Comparison of ENCODE assay signal across 19 cellular contexts in the genomic region with DNA sequence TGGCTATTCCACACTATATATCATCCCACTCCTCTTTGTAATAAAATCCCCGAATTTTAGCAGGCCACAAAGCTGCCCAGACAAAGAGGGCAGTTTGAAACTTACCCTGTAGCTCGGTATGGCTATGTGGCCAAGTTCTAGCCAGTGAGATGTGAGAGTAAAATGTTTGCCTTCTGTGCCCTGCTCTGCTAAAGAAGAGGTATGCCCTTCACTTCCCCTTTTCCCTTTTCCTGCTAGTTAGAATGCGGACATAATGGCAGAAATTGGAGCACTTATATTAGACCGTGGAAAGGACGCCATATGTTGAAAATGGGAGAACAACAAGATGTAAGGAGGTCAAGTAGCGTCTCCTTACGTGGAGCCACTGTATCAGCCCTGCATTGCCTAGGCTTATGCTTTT. TPM values are rescaled to one million over a fixed set of nuclear protein-coding genes. Genes with fewer than 3 reads are reported as not detected.
DNase-seq lines count a peak whose midpoint lies in the region; ATAC-seq, FAIRE-seq and TF ChIP-seq lines count a peak whose summit lies in the region.
"Had no signal": no experiment of that assay in that cellular context is flagged by ENCODE, and none has a peak within 500 bp of the region (broad histone marks: within the 10 kb centered on the region; RNA-seq: fewer than 3 reads in every experiment).

No MANE protein-coding gene starts in this region.

- no peak overlapping the region for H4K91ac ChIP-seq in IMR-90 (ENCODE audit: insufficient read depth, low read depth, low read length)

- no peak for TF ChIP-seq POLR2A in IMR-90 (IDR thresholded peaks at IDR 0.05; ENCODE audit: low read depth, low read length)
- TF ChIP-seq POLR2A in K562 (conservative IDR thresholded peaks at IDR 0.05) = no peak

- no peak for FAIRE-seq in K562 (lab: Jason Lieb, UNC)
- FAIRE-seq: GM12892, GM19239, H54 had no signal

- H3K27ac ChIP-seq in IMR-90 (ENCODE audit: insufficient read depth, low read length) (no peak overlapping the region), K562 (ENCODE audit: extremely low read depth, low read depth, low read length) (no peak overlapping the region), smooth muscle cell (ENCODE audit: low read depth) (no peak overlapping the region)

- no peaks in the 10 kb centered on the region for H3K79me2 ChIP-seq in K562 (ENCODE audit: control insufficient read depth, insufficient read depth, low read length)
- no peaks in the 10 kb centered on the region for H3K79me2 ChIP-seq in smooth muscle cell (ENCODE audit: low read depth)

- no peak overlapping the region for H3K56ac ChIP-seq in IMR-90 (ENCODE audit: extremely low read depth, insufficient read depth, low read length)

- H4K8ac ChIP-seq in IMR-90 (ENCODE audit: low read depth in 2 of 2, low read length in 2 of 2) = no peak overlapping the region

- TF ChIP-seq EP300 in K562 (IDR thresholded peaks at IDR 0.05; ENCODE audit: low read length) = no peak

- H3K9me3 ChIP-seq in IMR-90 (ENCODE audit: control insufficient read depth, insufficient read depth, low read length) (no peaks in the 10 kb centered on the region), K562 (replicated peaks; ENCODE audit: control insufficient read depth, insufficient read depth, low read depth, low read length) (no peaks in the 10 kb centered on the region), smooth muscle cell (replicated peaks; ENCODE audit: low read depth) (no peaks in the 10 kb centered on the region)
- H3K9me3 ChIP-seq: HAP-1 had no signal

- no peaks in the 10 kb centered on the region for H3K79me1 ChIP-seq in IMR-90 (ENCODE audit: low read depth in 1 of 2, low read length in 2 of 2)

- H2BK5ac ChIP-seq in IMR-90 (ENCODE audit: low read depth, low read length, poor library complexity, severe bottlenecking) = no peak overlapping the region

- intact Hi-C loops in IMR-90 (cut with micrococcal nuclease) = no loop called here
- intact Hi-C loops in K562 (cut with micrococcal nuclease) = loop anchor here (1.0 to 10.0 kb wide), 2 partner anchors 211 to 444 kb away; no protein-coding TSS in a partner anchor

- no peak overlapping the region for H4K5ac ChIP-seq in IMR-90 (ENCODE audit: low read depth, low read length)

- H2BK120ac ChIP-seq in IMR-90 (ENCODE audit: low read depth, low read length) = no peak overlapping the region

- dilution Hi-C loops in IMR-90 (cut with HindIII; ENCODE audit: low sequenced_read_pairs, unreplicated experiment) = no loop called here

- H3K23ac ChIP-seq in IMR-90 (ENCODE audit: low read depth, low read length) = no peak overlapping the region

- H4K20me1 ChIP-seq in IMR-90 (ENCODE audit: insufficient read depth, low read length) = no peaks in the 10 kb centered on the region
- no peaks in the 10 kb centered on the region for H4K20me1 ChIP-seq in K562 (replicated peaks; ENCODE audit: control insufficient read depth, insufficient read depth, low read length)
- no peaks in the 10 kb centered on the region for H4K20me1 ChIP-seq in smooth muscle cell (ENCODE audit: low read depth)

- H3K4me3 ChIP-seq in IMR-90 (ENCODE audit: insufficient read depth, low read depth, low read length) (no peak overlapping the region), K562 (no peak overlapping the region), smooth muscle cell (no peak overlapping the region)
- H3K4me3 ChIP-seq: HAP-1 had no signal

- POLR2A ChIA-PET in IMR-90 (lab: Charles Lee; ENCODE audit: unreplicated experiment) (no interaction called here), K562 (lab: Yijun Ruan, JAX) (interaction anchor here (1.6 to 2.2 kb wide), 2 partner anchors 12 to 19 kb away, joined by 3 to 8 read pairs; a partner anchor contains a TSS)

- H2AFZ ChIP-seq in IMR-90 (replicated peaks; ENCODE audit: low read length, poor library complexity) (peak overlapping the region; percentile 24), K562 (ENCODE audit: low read depth, low read length) (peak overlapping the region; percentile 41), smooth muscle cell (ENCODE audit: low read depth) (no peak overlapping the region)

- BruUV-seq in IMR-90 (replicated peaks; lab: Mats Ljungman, UMichigan) = no TSS peak
- no TSS peak for BruUV-seq in K562 (replicated peaks; lab: Mats Ljungman, UMichigan)

- 100% methylated on average over 1 of the region's 7 CpGs; no CpG with 5 or more reads in 1 of the 2 experiments for WGBS in IMR-90 (ENCODE audit: extremely low coverage in 2 of 2, insufficient read length in 1 of 2), 2 experiments
- 62% methylated on average over 7 of the region's 7 CpGs for WGBS in K562 (ENCODE audit: insufficient coverage, low coverage, missing lambda C conversion rate)
- 91% methylated on average over 7 of the region's 7 CpGs for WGBS in smooth muscle cell (ENCODE audit: low lambda C conversion rate)

- TF ChIP-seq RAD21 in IMR-90 (IDR thresholded peaks at IDR 0.05; ENCODE audit: low read length) = no peak
- TF ChIP-seq RAD21 in K562 (CRISPR knock-in tag; conservative IDR thresholded peaks at IDR 0.05 in 1 of 2, IDR thresholded peaks at IDR 0.05 in 1 of 2) = no peak

- no peak overlapping the region for H2AK5ac ChIP-seq in IMR-90 (ENCODE audit: low read depth, low read length)

- H3K4me2 ChIP-seq in IMR-90 (ENCODE audit: low read depth, low read length) = no peak overlapping the region
- no peak overlapping the region for H3K4me2 ChIP-seq in K562 (ENCODE audit: insufficient read depth, low read length)
- H3K4me2 ChIP-seq in smooth muscle cell = no peak overlapping the region

- H3K18ac ChIP-seq in IMR-90 (ENCODE audit: low read depth, low read length) = no peak overlapping the region

- CTCF ChIA-PET in IMR-90 (lab: Yijun Ruan, JAX) = interaction anchor here (0.6 kb wide), 1 partner anchor 13 kb away, joined by 4 read pairs; no protein-coding TSS in a partner anchor
- CTCF ChIA-PET in K562 (lab: Yijun Ruan, JAX; ENCODE audit: low intra/inter-chr PET ratio) = no interaction called here

- ATAC-seq in IMR-90 (ENCODE audit: low read depth) (no peak), K562 (no peak), GM21576 (IDR thresholded peaks at IDR 0.05; ENCODE audit: unreplicated experiment) (no peak)

- H3K9me1 ChIP-seq in IMR-90 (ENCODE audit: insufficient read depth, low read length) = no peaks in the 10 kb centered on the region
- no peaks in the 10 kb centered on the region for H3K9me1 ChIP-seq in K562 (ENCODE audit: control insufficient read depth, insufficient read depth, low read length)

- H2BK15ac ChIP-seq in IMR-90 (ENCODE audit: low read depth, low read length) = no peak overlapping the region

- H3K14ac ChIP-seq in IMR-90 (replicated peaks; ENCODE audit: low read depth, low read length) = no peak overlapping the region

- no peak overlapping the region for H3K4ac ChIP-seq in IMR-90 (ENCODE audit: low read depth, low read length)

- no peak overlapping the region for H2AK9ac ChIP-seq in IMR-90 (replicated peaks; ENCODE audit: low read depth, low read length, poor library complexity)

- in situ Hi-C loops in IMR-90 (cut with MboI; ENCODE audit: low sequenced_read_pairs) (loop anchor here (10.0 kb wide), 2 partner anchors 214 to 434 kb away; no protein-coding TSS in a partner anchor), K562 (cut with MboI) (loop anchor here (10.0 kb wide), 2 partner anchors 204 to 454 kb away; a partner anchor contains a TSS)

- no peak overlapping the region for H2BK20ac ChIP-seq in IMR-90 (ENCODE audit: low read depth, low read length)

- H3K4me1 ChIP-seq in IMR-90 (ENCODE audit: control insufficient read depth, insufficient read depth, low read length) = no peaks in the 10 kb centered on the region
- H3K4me1 ChIP-seq in K562 (replicated peaks in 1 of 2; ENCODE audit: control insufficient read depth in 2 of 2, insufficient read depth in 2 of 2, low read length in 2 of 2) = no peaks in the 10 kb centered on the region
- no peaks in the 10 kb centered on the region for H3K4me1 ChIP-seq in smooth muscle cell (ENCODE audit: low read depth)
- H3K4me1 ChIP-seq: HAP-1 had no signal

- DNase-seq in NOMO-1 treated with DMSO at 0.1 percent for 48 hours (lab: John Stamatoyannopoulos, UW; ENCODE audit: unreplicated experiment) (peak; percentile 2), NOMO-1 treated with dmso at 0.1 percent for 144 hours (lab: John Stamatoyannopoulos, UW; ENCODE audit: unreplicated experiment) (no peak), IMR-90 (no peak), K562 (ENCODE audit: extremely low read depth in 1 of 4, low spot score in 3 of 4) (no peak), smooth muscle cell (lab: John Stamatoyannopoulos, UW; ENCODE audit: unreplicated experiment) (no peak)
- DNase-seq: C1 segment of cervical spinal cord; Calu3; CD4-positive, alpha-beta memory T cell; COR-L47; DMS53; DMS79 treated with DMSO at 0.1 percent for 48 hours; GF-D8; GOT3; HFFc6 had no signal

- H3K36me3 ChIP-seq in IMR-90 (ENCODE audit: control insufficient read depth, insufficient read depth, low read length) = no peaks in the 10 kb centered on the region
- H3K36me3 ChIP-seq in K562 (ENCODE audit: control insufficient read depth, insufficient read depth, low read length) = no peaks in the 10 kb centered on the region
- H3K36me3 ChIP-seq in smooth muscle cell (ENCODE audit: low read depth) = no peaks in the 10 kb centered on the region
- H3K36me3 ChIP-seq: HAP-1 had no signal

- H3K9ac ChIP-seq in IMR-90 (ENCODE audit: low read depth, low read length) (no peak overlapping the region), K562 (ENCODE audit: insufficient read depth in 1 of 2, low read depth in 2 of 2, low read length in 2 of 2) (no peak overlapping the region), smooth muscle cell (ENCODE audit: low read depth) (no peak overlapping the region)

- no peak for TF ChIP-seq CTCF in IMR-90 (conservative IDR thresholded peaks at IDR 0.05; ENCODE audit: low read depth, low read length)
- no peak for TF ChIP-seq CTCF in K562 (IDR thresholded peaks at IDR 0.05 in 2 of 3, conservative IDR thresholded peaks at IDR 0.05 in 1 of 3; ENCODE audit: insufficient read depth in 2 of 3, low read depth in 1 of 3, low read length in 3 of 3)
- no peak for TF ChIP-seq CTCF in smooth muscle cell (IDR thresholded peaks at IDR 0.05; ENCODE audit: borderline replicate concordance, insufficient read depth, poor library complexity, severe bottlenecking)

- no peaks in the 10 kb centered on the region for H3F3A ChIP-seq in smooth muscle cell (ENCODE audit: low read depth)

- H3K27me3 ChIP-seq in IMR-90 (ENCODE audit: control insufficient read depth, insufficient read depth, low read length) (no peaks in the 10 kb centered on the region), K562 (ENCODE audit: control insufficient read depth in 2 of 2, insufficient read depth in 2 of 2, low read length in 2 of 2) (no peaks in the 10 kb centered on the region), smooth muscle cell (ENCODE audit: low read depth) (no peaks in the 10 kb centered on the region)

RNA-seq across cellular contexts. Expression of a gene that starts 11.5 kb away (rescaled TPM):
- total RNA-seq in IMR-90 (2012; rRNA removed) (14.7 and 17.5 TPM in 2 replicates), K562 (2014; rRNA removed) (21.4 and 26.3 TPM in 2 replicates), K562 (2014; rRNA removed; fragmentation: Illumina TruSeq; extraction: Trizol) (29.5 and 38.1 TPM in 2 replicates), K562 (2015; rRNA removed; fragmentation: Illumina TruSeq; extraction: Trizol) (23.8 and 27.4 TPM in 2 replicates), K562 (2021) (23.9 and 24.3 TPM in 2 replicates), smooth muscle cell (20.1 and 25.4 TPM in 2 replicates)
- polyA plus RNA-seq in IMR-90 (2012; rRNA removed) (8.1 and 8.6 TPM in 2 replicates), K562 (2011; rRNA removed) (27.3 and 31.1 TPM in 2 replicates), K562 (2014; fragmentation: Illumina TruSeq; extraction: Trizol) (24.0 and 30.1 TPM in 2 replicates), K562 (2014; fragmentation: Nextera tagmentation; extraction: Ambion mirVana) (10 to 100 TPM; 10.1 to 11.3 TPM), K562 (2014; rRNA removed) (20.9 and 23.7 TPM in 2 replicates), smooth muscle cell (21.2 and 23.7 TPM in 2 replicates)
- 5.2 and 5.4 TPM in 2 replicates for polyA plus RNA-seq in IMR-90 (2012; cell fraction: cytosol; rRNA removed)
- polyA plus RNA-seq in IMR-90 (2012; cell fraction: nucleus; rRNA removed; ENCODE audit: low replicate concordance) = 2.1 and 6.7 TPM in 2 replicates
- 24.0 and 53.4 TPM in 2 replicates for total RNA-seq in K562 (2011; cell fraction: chromatin; rRNA removed; ENCODE audit: low replicate concordance)
- 11.8 and 13.6 TPM in 2 replicates for total RNA-seq in K562 (2011; cell fraction: nucleolus; rRNA removed)
- total RNA-seq in K562 (2011; cell fraction: nucleoplasm; rRNA removed) = 19.7 and 26.5 TPM in 2 replicates
- polyA plus RNA-seq in K562 (2011; cell fraction: cytosol; rRNA removed) = 7.4 and 11.7 TPM in 2 replicates
- polyA plus RNA-seq in K562 (2011; cell fraction: nucleus; rRNA removed) = 10.4 and 13.7 TPM in 2 replicates
- polyA plus RNA-seq in K562 (2012) = 22.1 and 24.8 TPM in 2 replicates
- polyA minus RNA-seq in K562 (2011; rRNA and poly(A)+ RNA removed) = 51.1 and 51.5 TPM in 2 replicates
- 21.2 and 22.4 TPM in 2 replicates for polyA minus RNA-seq in K562 (2011; cell fraction: cytosol; rRNA and poly(A)+ RNA removed)
- 35.7 and 63.1 TPM in 2 replicates for polyA minus RNA-seq in K562 (2011; cell fraction: nucleus; rRNA and poly(A)+ RNA removed)
